In genomic region chr6:124963416-124964083, GRCh38 we compare ENCODE assay signal across 1 cellular context.
TF ChIP-seq lines count a peak whose summit lies in the region.

No MANE protein-coding gene starts in this region.

TF ChIP-seq in K562, 482 proteins besides CTCF, POLR2A, EP300 and RAD21 (continued from another document):
- TF ChIP-seq POLR2H (tag; IDR thresholded peaks at IDR 0.05; ENCODE audit: low read depth) (peak; percentile 38; the same call in 1 of the 2 replicates), ZNF589 (CRISPR knock-in tag; IDR thresholded peaks at IDR 0.05; ENCODE audit: low read depth) (no peak), XRCC5 (IDR thresholded peaks at IDR 0.05; ENCODE audit: low read depth, low read length) (no peak), MAFK (IDR thresholded peaks at IDR 0.05; ENCODE audit: low read length) (no peak), RBM25 (IDR thresholded peaks at IDR 0.05; ENCODE audit: low read depth, low read length, severe bottlenecking) (no peak), SMAD2 (IDR thresholded peaks at IDR 0.05; ENCODE audit: low read depth, low read length) (no peak), ZNF121 (CRISPR knock-in tag; conservative IDR thresholded peaks at IDR 0.05) (no peak)
